ENCODE assay signal across 8 cellular contexts in genomic region chr2:32946314-32947075, GRCh38. TPM values are rescaled to one million over a fixed set of nuclear protein-coding genes. Genes with fewer than 3 reads are reported as not detected.
A peak's percentile ranks its signal among the peaks of the same experiment; 100 is the strongest.
DNase-seq lines count a peak whose midpoint lies in the region; ATAC-seq and TF ChIP-seq lines count a peak whose summit lies in the region.

LTBP1 (plus strand) TSS chr2:32946953; CDS start chr2:32947325, 372 bp downstream.

- H3K9ac ChIP-seq in parathyroid adenoma = no peak within 1 kb of the TSS

- intact Hi-C loops in cardiac septum (cut with DNase I) = loop anchor here (1.0 to 5.0 kb wide), 5 partner anchors 76 to 494 kb away; no protein-coding TSS in a partner anchor

- no peaks in the 10 kb centered on the region for H3K36me3 Mint-ChIP-seq in activated naive CD8-positive, alpha-beta T cell treated with anti-CD3 and anti-CD28 coated beads for 36 hours

- peak; percentile 89 for DNase-seq in DMS 273 (lab: John Stamatoyannopoulos, UW; ENCODE audit: unreplicated experiment)
- DNase-seq in HT-29 (ENCODE audit: low spot score) = peak; percentile 69
- DNase-seq in SJSA1 (ENCODE audit: low read depth in 1 of 2, low spot score in 2 of 2) = peak; percentile 67 to 72
- peak; percentile 61 for DNase-seq in activated naive CD8-positive, alpha-beta T cell treated with anti-CD3 and anti-CD28 coated beads for 36 hours
- peak; percentile 94 for DNase-seq in cardiac septum (ENCODE audit: low spot score)
- DNase-seq in ureter (ENCODE audit: low spot score) = peak; percentile 79

- H3K9me3 ChIP-seq in SJSA1 (replicated peaks) = no peaks in the 10 kb centered on the region
- H3K9me3 ChIP-seq in parathyroid adenoma (ENCODE audit: control insufficient read depth, low read length) = no peaks in the 10 kb centered on the region

- H3K4me1 ChIP-seq in SJSA1 (replicated peaks) (peaks cover 14% of the 10 kb centered on the region), parathyroid adenoma (no peaks in the 10 kb centered on the region)

- peak; percentile 75 for TF ChIP-seq CTCF in parathyroid adenoma (IDR thresholded peaks at IDR 0.05)

- H3K4me3 ChIP-seq in SJSA1 (peak within 1 kb of the TSS; percentile 84), parathyroid adenoma (ENCODE audit: low read depth, low read length) (peak within 1 kb of the TSS; percentile 60)

- ATAC-seq in GM21367 (IDR thresholded peaks at IDR 0.05; ENCODE audit: unreplicated experiment) = peak; percentile 78

- H3K4me1 Mint-ChIP-seq in activated naive CD8-positive, alpha-beta T cell treated with anti-CD3 and anti-CD28 coated beads for 36 hours = peaks cover 12% of the 10 kb centered on the region

- H3K79me2 ChIP-seq in parathyroid adenoma = no peaks in the 10 kb centered on the region

- H3K27me3 Mint-ChIP-seq in activated naive CD8-positive, alpha-beta T cell treated with anti-CD3 and anti-CD28 coated beads for 36 hours = peaks cover 58% of the 10 kb centered on the region

- H3K27me3 ChIP-seq in SJSA1 (replicated peaks) = no peaks in the 10 kb centered on the region; the same call in 1 of the 2 replicates
- H3K27me3 ChIP-seq in parathyroid adenoma (ENCODE audit: control insufficient read depth, insufficient read depth, low read length) = no peaks in the 10 kb centered on the region

- H3K36me3 ChIP-seq in SJSA1 = no peaks in the 10 kb centered on the region
- no peaks in the 10 kb centered on the region for H3K36me3 ChIP-seq in parathyroid adenoma (ENCODE audit: control insufficient read depth, insufficient read depth, low read length)

- no peak within 1 kb of the TSS for H3K27ac ChIP-seq in SJSA1
- H3K27ac ChIP-seq in parathyroid adenoma = no peak within 1 kb of the TSS

- H3K9me3 Mint-ChIP-seq in activated naive CD8-positive, alpha-beta T cell treated with anti-CD3 and anti-CD28 coated beads for 36 hours = no peaks in the 10 kb centered on the region

- H2AFZ ChIP-seq in parathyroid adenoma = peak within 1 kb of the TSS; percentile 80

- peak within 1 kb of the TSS; percentile 84 for H3K4me2 ChIP-seq in parathyroid adenoma (ENCODE audit: low read length)

- H3K27ac Mint-ChIP-seq in activated naive CD8-positive, alpha-beta T cell treated with anti-CD3 and anti-CD28 coated beads for 36 hours = no peak within 1 kb of the TSS

- H3K4me3 Mint-ChIP-seq in activated naive CD8-positive, alpha-beta T cell treated with anti-CD3 and anti-CD28 coated beads for 36 hours = peak within 1 kb of the TSS; percentile 71

RNA-seq across cellular contexts. Expression of gene LTBP1, which starts in this region (rescaled TPM):
- total RNA-seq in HT-29 (2014; rRNA removed; shearing (Covaris generic)) = 0.63 and 1.2 TPM in 2 replicates
- 8.7 and 13.0 TPM in 2 replicates for total RNA-seq in SJSA1 (2014; rRNA removed; shearing (Covaris generic))
- total RNA-seq in activated naive CD8-positive, alpha-beta T cell treated with anti-CD3 and anti-CD28 coated beads for 36 hours = under 1 TPM; 0.14 to 0.31 TPM
- 124 TPM for total RNA-seq in cardiac septum
- 80.1 TPM for total RNA-seq in ureter

Comparison
In these comparisons a context has a peak if more than half of its experiments do, and no peak if none do; other contexts are left out.
1. Peak in DNase-seq in activated naive CD8-positive, alpha-beta T cell treated with anti-CD3 and anti-CD28 coated beads for 36 hours; RNA of the gene not detected or under 1 TPM.